17 cellular contexts compared by ENCODE assay signal in the genomic region with DNA sequence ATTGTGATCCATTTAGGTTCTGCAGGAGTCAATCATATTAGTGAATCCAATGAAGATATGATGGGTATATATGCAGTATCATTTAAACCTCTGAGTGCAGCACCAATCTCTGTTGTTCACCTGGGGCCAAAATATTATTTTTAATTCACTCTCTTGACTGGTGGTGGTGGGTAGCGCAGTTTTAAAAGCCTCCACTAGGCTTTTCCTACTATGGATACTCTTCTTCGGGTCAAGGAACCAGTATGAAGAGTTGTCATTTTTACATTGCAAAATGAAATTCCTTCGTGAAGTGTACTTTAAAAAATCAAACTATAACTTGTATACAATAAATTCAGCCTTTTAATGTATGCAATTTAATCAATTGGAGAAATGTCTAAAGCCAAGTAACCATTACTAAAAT. TPM values are rescaled to one million over a fixed set of nuclear protein-coding genes. Genes with fewer than 3 reads are reported as not detected.
DNase-seq lines count a peak whose midpoint lies in the region; ATAC-seq and TF ChIP-seq lines count a peak whose summit lies in the region.
"Had no signal": no experiment of that assay in that cellular context is flagged by ENCODE, and none has a peak within 500 bp of the region (broad histone marks: within the 10 kb centered on the region; RNA-seq: fewer than 3 reads in every experiment).

No MANE protein-coding gene starts in this region.

- H3K27me3 ChIP-seq in H7 (ENCODE audit: control insufficient read depth, insufficient read depth, low read length) (no peaks in the 10 kb centered on the region), Loucy (ENCODE audit: insufficient read depth, low read length, poor library complexity, severe bottlenecking) (no peaks in the 10 kb centered on the region), smooth muscle cell (ENCODE audit: low read depth) (peaks cover 30% of the 10 kb centered on the region)

- ATAC-seq in HG02623 (IDR thresholded peaks at IDR 0.05; ENCODE audit: unreplicated experiment) (no peak), HG03108 (IDR thresholded peaks at IDR 0.05; ENCODE audit: unreplicated experiment) (no peak), Right ventricle myocardium inferior (no peak)
- ATAC-seq: CD8-positive, alpha-beta T cell had no signal

- H3K27ac ChIP-seq in smooth muscle cell (ENCODE audit: low read depth) = no peak overlapping the region

- H3F3A ChIP-seq in Loucy (ENCODE audit: low read depth) (no peaks in the 10 kb centered on the region), smooth muscle cell (ENCODE audit: low read depth) (no peaks in the 10 kb centered on the region)

- H3K4me1 Mint-ChIP-seq in glutamatergic neuron (ENCODE audit: low read depth, unreplicated experiment) = peaks cover 22% of the 10 kb centered on the region
- H3K4me1 Mint-ChIP-seq: CD14-positive monocyte, IgD-negative memory B cell had no signal

- no peak overlapping the region for H3K9ac ChIP-seq in Loucy (ENCODE audit: low read depth, low read length, poor library complexity, severe bottlenecking)
- H3K9ac ChIP-seq in smooth muscle cell (ENCODE audit: low read depth) = no peak overlapping the region

- peak; percentile 13 for DNase-seq in H7
- DNase-seq in glutamatergic neuron = no peak
- no peak for DNase-seq in smooth muscle cell (lab: John Stamatoyannopoulos, UW; ENCODE audit: unreplicated experiment)
- no peak for DNase-seq in Right ventricle myocardium inferior (ENCODE audit: missing footprints)
- DNase-seq in nucleus accumbens (lab: John Stamatoyannopoulos, UW) = no peak
- DNase-seq: Caco-2; CD8-positive, alpha-beta T cell; DMS53; GF-D8; KG1 had no signal

- H3K9me3 Mint-ChIP-seq in glutamatergic neuron (ENCODE audit: unreplicated experiment) = no peaks in the 10 kb centered on the region
- H3K9me3 Mint-ChIP-seq: CD14-positive monocyte; CD8-positive, alpha-beta T cell; IgD-negative memory B cell had no signal

- TF ChIP-seq CTCF in Loucy (conservative IDR thresholded peaks at IDR 0.05; ENCODE audit: low read length) = peak; percentile 33
- peak; percentile 36 for TF ChIP-seq CTCF in glutamatergic neuron (IDR thresholded peaks at IDR 0.05; ENCODE audit: partially characterized antibody, unreplicated experiment)
- peak; percentile 15 for TF ChIP-seq CTCF in smooth muscle cell (IDR thresholded peaks at IDR 0.05; ENCODE audit: borderline replicate concordance, insufficient read depth, poor library complexity, severe bottlenecking)

- H3K27me3 Mint-ChIP-seq in glutamatergic neuron (ENCODE audit: unreplicated experiment) = no peaks in the 10 kb centered on the region

- H3K79me2 ChIP-seq in Loucy (ENCODE audit: insufficient read depth, low read length) (no peaks in the 10 kb centered on the region), smooth muscle cell (ENCODE audit: low read depth) (no peaks in the 10 kb centered on the region)

- H2AFZ ChIP-seq in Loucy (ENCODE audit: low read length) (no peak overlapping the region), smooth muscle cell (ENCODE audit: low read depth) (no peak overlapping the region)

- H3K4me3 ChIP-seq in H7 (ENCODE audit: insufficient read depth, low read depth, low read length) (no peak overlapping the region), Loucy (ENCODE audit: low read length, poor library complexity, severe bottlenecking) (no peak overlapping the region), smooth muscle cell (no peak overlapping the region)

- H3K4me3 Mint-ChIP-seq in glutamatergic neuron (ENCODE audit: unreplicated experiment) = no peak overlapping the region
- H3K4me3 Mint-ChIP-seq: CD14-positive monocyte; CD8-positive, alpha-beta T cell; IgD-negative memory B cell had no signal

- intact Hi-C loops in Right ventricle myocardium inferior (cut with DNase I) = no loop called here

- no peaks in the 10 kb centered on the region for H3K36me3 Mint-ChIP-seq in glutamatergic neuron (ENCODE audit: unreplicated experiment)
- H3K36me3 Mint-ChIP-seq: CD14-positive monocyte; CD8-positive, alpha-beta T cell; IgD-negative memory B cell had no signal

- H3K4me2 ChIP-seq in Loucy (ENCODE audit: low read depth, low read length, poor library complexity, severe bottlenecking) (no peak overlapping the region), smooth muscle cell (no peak overlapping the region)

- H3K4me1 ChIP-seq in Loucy (ENCODE audit: insufficient read depth, low read length, poor library complexity, severe bottlenecking) (no peaks in the 10 kb centered on the region), smooth muscle cell (ENCODE audit: low read depth) (no peaks in the 10 kb centered on the region)
- H3K4me1 ChIP-seq: Caco-2 had no signal

- H4K20me1 ChIP-seq in Loucy (ENCODE audit: insufficient read depth, low read length, poor library complexity, severe bottlenecking) (no peaks in the 10 kb centered on the region), smooth muscle cell (ENCODE audit: low read depth) (no peaks in the 10 kb centered on the region)

- 89% methylated on average over 3 of the region's 3 CpGs for WGBS in smooth muscle cell (ENCODE audit: low lambda C conversion rate)

- H3K9me2 ChIP-seq in Loucy (replicated peaks; ENCODE audit: low read depth, low read length) = no peaks in the 10 kb centered on the region

- H3K27ac Mint-ChIP-seq in glutamatergic neuron (ENCODE audit: unreplicated experiment) = peak overlapping the region; percentile 11
- H3K27ac Mint-ChIP-seq: CD14-positive monocyte; CD8-positive, alpha-beta T cell; IgD-negative memory B cell had no signal

- H3K9me3 ChIP-seq in Loucy (ENCODE audit: insufficient read depth, low read depth, low read length) (no peaks in the 10 kb centered on the region), smooth muscle cell (replicated peaks; ENCODE audit: low read depth) (no peaks in the 10 kb centered on the region)
- H3K9me3 ChIP-seq: Caco-2 had no signal

- H3K36me3 ChIP-seq in H7 (replicated peaks; ENCODE audit: control insufficient read depth, insufficient read depth, low read length) = no peaks in the 10 kb centered on the region
- H3K36me3 ChIP-seq in Loucy (ENCODE audit: insufficient read depth, low read length) = no peaks in the 10 kb centered on the region
- H3K36me3 ChIP-seq in smooth muscle cell (ENCODE audit: low read depth) = no peaks in the 10 kb centered on the region

RNA-seq across cellular contexts. Expression of a gene that starts 56.5 kb away (rescaled TPM):
- total RNA-seq in H7 (2014; rRNA removed; shearing (Covaris generic)) = 1.4 and 2.3 TPM in 2 replicates
- total RNA-seq in glutamatergic neuron (ENCODE audit: unreplicated experiment) (not detected), smooth muscle cell (not detected in 2 replicates), Right ventricle myocardium inferior (0.89 TPM)
- not detected in 2 replicates for polyA plus RNA-seq in smooth muscle cell
- total RNA-seq: Caco-2; CD8-positive, alpha-beta T cell; HT-29 had no signal
- polyA plus RNA-seq: BJ, CD14-positive monocyte, IgD-negative memory B cell had no signal
